36 cellular contexts compared by ENCODE assay signal in the genomic region with DNA sequence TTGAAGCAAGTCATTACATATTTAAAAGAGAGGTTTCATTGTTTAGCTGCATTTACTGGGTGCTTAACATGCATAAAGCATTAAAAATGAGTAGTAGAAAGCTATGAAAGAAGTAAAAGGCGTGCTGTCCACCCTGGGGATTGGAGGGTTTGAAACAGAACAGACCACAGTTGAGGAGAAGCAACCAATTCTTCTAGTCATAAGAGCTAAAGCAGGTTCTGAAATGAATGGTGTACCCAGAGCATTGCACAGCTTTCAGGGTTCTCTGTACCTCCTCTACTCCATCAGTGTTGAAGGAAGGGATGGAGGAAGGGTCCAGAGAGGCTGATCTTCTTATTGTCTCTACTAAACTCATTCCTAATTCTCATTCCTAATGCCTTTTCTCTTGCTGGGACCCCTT.
"Had no signal": no experiment of that assay in that cellular context is flagged by ENCODE, and none has a peak within 500 bp of the region (broad histone marks: within the 10 kb centered on the region; RNA-seq: fewer than 3 reads in every experiment).

No MANE protein-coding gene starts in this region.

- H3K9me3 Mint-ChIP-seq: activated CD4-positive, alpha-beta memory T cell treated with anti-CD3 and anti-CD28 coated beads for 36 hours; activated CD4-positive, alpha-beta T cell treated with anti-CD3 and anti-CD28 coated beads, Interleukin-2, amount 10 ng/mL, durations not matched to agents 24 days and 14 days; activated naive CD4-positive, alpha-beta T cell treated with anti-CD3 and anti-CD28 coated beads for 36 hours; stimulated activated naive CD8-positive, alpha-beta T cell treated with anti-CD3 and anti-CD28 coated beads, Interleukin-15, amount 100 ng/mL, for 72 hours had no signal

- H3K4me3 Mint-ChIP-seq: activated CD4-positive, alpha-beta memory T cell treated with anti-CD3 and anti-CD28 coated beads for 36 hours; activated CD4-positive, alpha-beta T cell treated with anti-CD3 and anti-CD28 coated beads, Interleukin-2, amount 10 ng/mL, durations not matched to agents 24 days and 14 days; activated naive CD4-positive, alpha-beta T cell treated with anti-CD3 and anti-CD28 coated beads for 36 hours; activated naive CD8-positive, alpha-beta T cell treated with anti-CD3 and anti-CD28 coated beads for 36 hours; activated T-helper 1 cell treated with anti-CD3 and anti-CD28 coated beads, Interleukin-12 subunit alpha, Interleukin-12 subunit beta, Interleukin-2, Interleukin-4 antibody, amounts not matched to agents 30 ng/mL and 10 ng/mL and 1 ng/mL, durations not matched to agents 14 hours and 24 hours and 36 hours; brain; mesothelial cell of epicardium; naive B cell; nephron progenitor cell; stimulated activated naive CD8-positive, alpha-beta T cell treated with anti-CD3 and anti-CD28 coated beads, Interleukin-15, amount 100 ng/mL, for 72 hours had no signal

- H3K9me3 ChIP-seq: adrenal gland, colonic mucosa, gastrocnemius medialis, neutrophil, pancreas, prostate gland, thyroid gland, upper lobe of right lung had no signal

- H3K27ac Mint-ChIP-seq: activated CD4-positive, alpha-beta memory T cell treated with anti-CD3 and anti-CD28 coated beads for 36 hours; activated CD4-positive, alpha-beta T cell treated with anti-CD3 and anti-CD28 coated beads, Interleukin-2, amount 10 ng/mL, durations not matched to agents 24 days and 14 days; activated naive CD4-positive, alpha-beta T cell treated with anti-CD3 and anti-CD28 coated beads for 36 hours; activated naive CD8-positive, alpha-beta T cell treated with anti-CD3 and anti-CD28 coated beads for 36 hours; activated T-helper 1 cell treated with anti-CD3 and anti-CD28 coated beads, Interleukin-12 subunit alpha, Interleukin-12 subunit beta, Interleukin-2, Interleukin-4 antibody, amounts not matched to agents 30 ng/mL and 10 ng/mL and 1 ng/mL, durations not matched to agents 14 hours and 24 hours and 36 hours; brain; mesothelial cell of epicardium; naive B cell; nephron progenitor cell; stimulated activated naive CD8-positive, alpha-beta T cell treated with anti-CD3 and anti-CD28 coated beads, Interleukin-15, amount 100 ng/mL, for 72 hours had no signal

- H3K4me3 ChIP-seq: adrenal gland, cardiac muscle cell, colonic mucosa, gastrocnemius medialis, hepatocyte, pancreas, prostate gland, skin epidermis, thyroid gland, upper lobe of right lung had no signal

- H3K36me3 ChIP-seq: adrenal gland, colonic mucosa, gastrocnemius medialis, neutrophil, prostate gland, thyroid gland, upper lobe of right lung had no signal

- H3K27me3 Mint-ChIP-seq: activated CD4-positive, alpha-beta memory T cell treated with anti-CD3 and anti-CD28 coated beads for 36 hours; brain had no signal

- H3K4me1 ChIP-seq: colonic mucosa, gastrocnemius medialis, prostate gland, upper lobe of right lung had no signal

- H3K4me1 Mint-ChIP-seq: activated CD4-positive, alpha-beta T cell treated with anti-CD3 and anti-CD28 coated beads, Interleukin-2, amount 10 ng/mL, durations not matched to agents 24 days and 14 days; activated naive CD8-positive, alpha-beta T cell treated with anti-CD3 and anti-CD28 coated beads for 36 hours; naive B cell; stimulated activated naive CD8-positive, alpha-beta T cell treated with anti-CD3 and anti-CD28 coated beads, Interleukin-15, amount 100 ng/mL, for 72 hours had no signal

- DNase-seq: activated CD4-positive, alpha-beta memory T cell treated with anti-CD3 and anti-CD28 coated beads for 36 hours; activated CD4-positive, alpha-beta T cell treated with anti-CD3 and anti-CD28 coated beads, Interleukin-2, amount 10 ng/mL, durations not matched to agents 24 days and 14 days; activated CD4-positive, CD25-positive, alpha-beta regulatory T cell treated with anti-CD3 and anti-CD28 coated beads, Interleukin-2, amount 50 U/mL, for 72 hours; activated CD8-positive, alpha-beta memory T cell treated with anti-CD3 and anti-CD28 coated beads, Interleukin-2, amount 50 U/mL, for 4 hours; activated effector memory CD4-positive, alpha-beta T cell treated with anti-CD3 and anti-CD28 coated beads, Interleukin-2, amount 50 U/mL, for 16 hours; activated naive CD4-positive, alpha-beta T cell treated with anti-CD3 and anti-CD28 coated beads for 36 hours; activated naive CD8-positive, alpha-beta T cell treated with anti-CD3 and anti-CD28 coated beads for 36 hours; activated T-cell treated with anti-CD3 and anti-CD28 coated beads, Interleukin-2, amount 50 U/mL, for 1 hour; adrenal gland; aorta; cerebellar nuclear complex; colonic mucosa; effector CD8-positive, alpha-beta T cell; gastrocnemius medialis; left cardiac atrium; left ventricle myocardium superior; naive B cell; nephron progenitor cell; pancreas; retina; stimulated activated CD4-positive, alpha-beta T cell treated with anti-CD3 and anti-CD28 coated beads, Interleukin-12 subunit alpha, Interleukin-12 subunit beta, amount 100 ng/mL, for 4 hours; stimulated activated CD4-positive, alpha-beta T cell treated with anti-CD3 and anti-CD28 coated beads, Interleukin-4, amount 100 ng/mL, for 1 hour; stimulated activated naive CD8-positive, alpha-beta T cell treated with anti-CD3 and anti-CD28 coated beads, Interleukin-15, amount 100 ng/mL, for 72 hours; substantia nigra; thyroid gland; upper lobe of right lung had no signal

- H3K36me3 Mint-ChIP-seq: activated CD4-positive, alpha-beta memory T cell treated with anti-CD3 and anti-CD28 coated beads for 36 hours; activated naive CD8-positive, alpha-beta T cell treated with anti-CD3 and anti-CD28 coated beads for 36 hours; brain; naive B cell had no signal

- ATAC-seq: gastrocnemius medialis; left cardiac atrium; left ventricle myocardium superior; sciatic nerve; stimulated activated naive CD8-positive, alpha-beta T cell treated with anti-CD3 and anti-CD28 coated beads, Interleukin-15, amount 100 ng/mL, for 72 hours had no signal

- H3K27ac ChIP-seq: adrenal gland, cardiac muscle cell, colonic mucosa, epithelial cell of prostate, gastrocnemius medialis, hepatocyte, pancreas, prostate gland, skin epidermis, thyroid gland, upper lobe of right lung had no signal

- H3K27me3 ChIP-seq: adrenal gland, cardiac muscle cell, colonic mucosa, gastrocnemius medialis, hepatocyte, neutrophil, pancreas, thyroid gland, upper lobe of right lung had no signal
